In the genomic region with DNA sequence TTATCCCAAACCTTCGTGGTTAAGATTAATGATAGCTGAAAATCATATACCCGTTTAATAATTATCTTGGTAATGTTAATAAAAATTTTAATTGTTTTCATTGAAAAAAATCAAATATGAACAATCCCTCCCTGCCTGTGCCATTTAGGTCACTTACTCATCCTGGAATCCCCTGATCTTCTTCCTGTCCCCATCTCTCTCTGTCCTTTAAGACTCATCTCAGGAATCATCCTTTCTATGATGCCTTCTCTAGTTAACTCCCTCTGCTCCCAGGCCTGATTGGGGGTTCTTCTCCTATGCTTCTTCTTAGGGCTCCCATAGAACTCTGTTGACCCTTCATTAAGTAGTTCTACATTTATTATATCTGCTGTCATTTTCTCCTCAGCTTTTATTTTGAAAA, we compare ENCODE assay signal across 23 cellular contexts.
DNase-seq lines count a peak whose midpoint lies in the region; ATAC-seq and TF ChIP-seq lines count a peak whose summit lies in the region.
"Had no signal": no experiment of that assay in that cellular context is flagged by ENCODE, and none has a peak within 500 bp of the region (broad histone marks: within the 10 kb centered on the region; RNA-seq: fewer than 3 reads in every experiment).

No MANE protein-coding gene starts in this region.

- peaks cover 13% of the 10 kb centered on the region for H3K9me1 ChIP-seq in IMR-90 (ENCODE audit: insufficient read depth, low read length)

- CTCF ChIA-PET in IMR-90 (lab: Yijun Ruan, JAX): interaction anchor here (0.8 to 1.3 kb wide), 2 partner anchors 12 to 38 kb away, joined by 3 to 4 read pairs; no protein-coding TSS in a partner anchor
- CTCF ChIA-PET in HEK293T (lab: Yijun Ruan, JAX): interaction anchor here (1.0 kb wide), 1 partner anchor 55 kb away, joined by 4 read pairs; no protein-coding TSS in a partner anchor

- H2BK15ac ChIP-seq in IMR-90 (ENCODE audit: low read depth, low read length): no peak overlapping the region

- ATAC-seq in IMR-90 (ENCODE audit: low read depth) (no peak), psoas muscle (peak in 3 of 4 donors; percentile 15 to 46 (median 32)), GM18505 (IDR thresholded peaks at IDR 0.05; ENCODE audit: unreplicated experiment) (no peak)
- ATAC-seq in activated naive CD8-positive, alpha-beta T cell treated with anti-CD3 and anti-CD28 coated beads, Interleukin-2, amount 50 U/mL, for 24 hours: peak; percentile 61
- ATAC-seq: heart left ventricle, upper lobe of right lung had no signal

- peaks cover 49% of the 10 kb centered on the region for H4K20me1 ChIP-seq in IMR-90 (ENCODE audit: insufficient read depth, low read length)

- H3K18ac ChIP-seq in IMR-90 (ENCODE audit: low read depth, low read length): no peak overlapping the region

- peaks cover 11% of the 10 kb centered on the region; the same call in 1 of the 2 replicates for H3K4me1 ChIP-seq in IMR-90 (ENCODE audit: control insufficient read depth, insufficient read depth, low read length)
- peaks cover 96% of the 10 kb centered on the region for H3K4me1 ChIP-seq in psoas muscle
- H3K4me1 ChIP-seq in thyroid gland: peaks cover 0 to 15% of the 10 kb centered on the region in 2 donors

- H2AK9ac ChIP-seq in IMR-90 (replicated peaks; ENCODE audit: low read depth, low read length, poor library complexity): no peak overlapping the region

- TF ChIP-seq CTCF in IMR-90 (conservative IDR thresholded peaks at IDR 0.05; ENCODE audit: low read depth, low read length) (no peak), psoas muscle (IDR thresholded peaks at IDR 0.05) (no peak), thyroid gland (IDR thresholded peaks at IDR 0.05) (no peak)

- H4K5ac ChIP-seq in IMR-90 (ENCODE audit: low read depth, low read length): 0 out of 2 replicates have a peak overlapping the region, but pooled peaks have one; percentile 52

- peaks cover 48% of the 10 kb centered on the region for H3K36me3 Mint-ChIP-seq in activated naive CD8-positive, alpha-beta T cell treated with anti-CD3 and anti-CD28 coated beads, Interleukin-2, amount 50 U/mL, for 24 hours (ENCODE audit: low read depth)
- H3K36me3 Mint-ChIP-seq: neural progenitor cell had no signal

- H3K4me2 ChIP-seq in IMR-90 (ENCODE audit: low read depth, low read length): no peak overlapping the region
- H3K4me2 ChIP-seq: neural progenitor cell had no signal

- peak overlapping the region; percentile 52 for H3K27ac Mint-ChIP-seq in activated naive CD8-positive, alpha-beta T cell treated with anti-CD3 and anti-CD28 coated beads, Interleukin-2, amount 50 U/mL, for 24 hours
- H3K27ac Mint-ChIP-seq: neural progenitor cell; T-helper 1 cell treated with Interleukin-12 subunit alpha and Interleukin-12 subunit beta and Interleukin-4 antibody, amounts not matched to agents 30 μg/mL and 1 μg/mL, for 36 hours had no signal

- H3K36me3 ChIP-seq in IMR-90 (ENCODE audit: control insufficient read depth, insufficient read depth, low read length): 0 out of 2 replicates have a peak, but pooled peaks cover 2% of the 10 kb centered on the region
- no peaks in the 10 kb centered on the region for H3K36me3 ChIP-seq in psoas muscle (ENCODE audit: insufficient read depth in 1 of 2, low read depth in 1 of 2)
- no peaks in the 10 kb centered on the region for H3K36me3 ChIP-seq in thyroid gland
- H3K36me3 ChIP-seq: adrenal gland, neural progenitor cell, upper lobe of right lung had no signal

- 0 out of 2 replicates have a peak overlapping the region, but pooled peaks have one; percentile 10 for H3K23ac ChIP-seq in IMR-90 (ENCODE audit: low read depth, low read length)

- H2BK5ac ChIP-seq in IMR-90 (ENCODE audit: low read depth, low read length, poor library complexity, severe bottlenecking): no peak overlapping the region

- no peak for TF ChIP-seq RAD21 in IMR-90 (IDR thresholded peaks at IDR 0.05; ENCODE audit: low read length)

- H3K9me3 ChIP-seq in IMR-90 (ENCODE audit: control insufficient read depth, insufficient read depth, low read length) (no peaks in the 10 kb centered on the region), psoas muscle (no peaks in the 10 kb centered on the region), thyroid gland (no peaks in the 10 kb centered on the region)
- H3K9me3 ChIP-seq: adrenal gland, heart left ventricle, upper lobe of right lung had no signal

- H3K4me1 Mint-ChIP-seq in activated naive CD8-positive, alpha-beta T cell treated with anti-CD3 and anti-CD28 coated beads, Interleukin-2, amount 50 U/mL, for 24 hours: peaks cover 79% of the 10 kb centered on the region

- TF ChIP-seq POLR2A in IMR-90 (IDR thresholded peaks at IDR 0.05; ENCODE audit: low read depth, low read length): no peak
- TF ChIP-seq POLR2A in GM18505 (IDR thresholded peaks at IDR 0.05; ENCODE audit: borderline replicate concordance, extremely low read depth, insufficient read depth, insufficient read length): no peak
- TF ChIP-seq POLR2A in thyroid gland (IDR thresholded peaks at IDR 0.05): no peak

- H2AK5ac ChIP-seq in IMR-90 (ENCODE audit: low read depth, low read length): no peak overlapping the region

- H3K27me3 Mint-ChIP-seq in activated naive CD8-positive, alpha-beta T cell treated with anti-CD3 and anti-CD28 coated beads, Interleukin-2, amount 50 U/mL, for 24 hours: no peaks in the 10 kb centered on the region

- H3K79me1 ChIP-seq in IMR-90 (ENCODE audit: low read depth in 1 of 2, low read length in 2 of 2): peaks cover 12 to 63% of the 10 kb centered on the region in 2 experiments; a peak in 3 of 4 replicates

- H3K9me3 Mint-ChIP-seq in activated naive CD8-positive, alpha-beta T cell treated with anti-CD3 and anti-CD28 coated beads, Interleukin-2, amount 50 U/mL, for 24 hours: no peaks in the 10 kb centered on the region
- H3K9me3 Mint-ChIP-seq: neural progenitor cell; T-helper 1 cell treated with Interleukin-12 subunit alpha and Interleukin-12 subunit beta and Interleukin-4 antibody, amounts not matched to agents 30 μg/mL and 1 μg/mL, for 36 hours had no signal

- H3K27ac ChIP-seq in IMR-90 (ENCODE audit: insufficient read depth, low read length) (no peak overlapping the region), psoas muscle (peak overlapping the region; percentile 82), thyroid gland (no peak overlapping the region)
- H3K27ac ChIP-seq: adrenal gland, C4-2B, neural progenitor cell, upper lobe of right lung had no signal

- H3K56ac ChIP-seq in IMR-90 (ENCODE audit: extremely low read depth, insufficient read depth, low read length): no peak overlapping the region

- H3K4me3 ChIP-seq in IMR-90 (ENCODE audit: insufficient read depth, low read depth, low read length) (no peak overlapping the region), psoas muscle (no peak overlapping the region), thyroid gland (replicated peaks in 1 of 3) (no peak overlapping the region)
- H3K4me3 ChIP-seq: adrenal gland, heart left ventricle, neural progenitor cell, upper lobe of right lung had no signal

- intact Hi-C loops in IMR-90 (cut with micrococcal nuclease): no loop called here
- intact Hi-C loops in psoas muscle (cut with DNase I): no loop called here
- intact Hi-C loops in thyroid gland (cut with DNase I): no loop called here

- no peak overlapping the region for H3K4ac ChIP-seq in IMR-90 (ENCODE audit: low read depth, low read length)

- no TSS peak for BruUV-seq in IMR-90 (replicated peaks; lab: Mats Ljungman, UMichigan)

- in situ Hi-C loops in IMR-90 (cut with MboI; ENCODE audit: low sequenced_read_pairs): no loop called here

- WGBS in IMR-90 (ENCODE audit: extremely low coverage in 2 of 2, insufficient read length in 1 of 2), 2 experiments: no CpG with 5 or more reads among the region's 2 CpGs
- WGBS in psoas muscle, 3 donors: 67 to 85% (median 70%) methylated on average over 2 of the region's 2 CpGs
- WGBS in thyroid gland, 2 donors: 84 to 86% methylated on average over 2 of the region's 2 CpGs

- H2BK20ac ChIP-seq in IMR-90 (ENCODE audit: low read depth, low read length): no peak overlapping the region

- POLR2A ChIA-PET in IMR-90 (lab: Charles Lee; ENCODE audit: unreplicated experiment): no interaction called here
- POLR2A ChIA-PET in HEK293T (lab: Yijun Ruan, JAX): interaction anchor here (0.9 kb wide), 1 partner anchor 62 kb away, joined by 3 read pairs; no protein-coding TSS in a partner anchor

- H4K8ac ChIP-seq in IMR-90 (ENCODE audit: low read depth in 2 of 2, low read length in 2 of 2): no peak overlapping the region

- dilution Hi-C loops in IMR-90 (cut with HindIII; ENCODE audit: low sequenced_read_pairs, unreplicated experiment): no loop called here

- H3K27me3 ChIP-seq in IMR-90 (ENCODE audit: control insufficient read depth, insufficient read depth, low read length): no peaks in the 10 kb centered on the region
- no peaks in the 10 kb centered on the region for H3K27me3 ChIP-seq in psoas muscle (ENCODE audit: insufficient read depth in 3 of 3, low read length in 2 of 3)
- no peaks in the 10 kb centered on the region for H3K27me3 ChIP-seq in thyroid gland
- H3K27me3 ChIP-seq: adrenal gland, heart left ventricle, neural progenitor cell, upper lobe of right lung had no signal

- no peak overlapping the region for H4K91ac ChIP-seq in IMR-90 (ENCODE audit: insufficient read depth, low read depth, low read length)

- no peak overlapping the region for H2BK120ac ChIP-seq in IMR-90 (ENCODE audit: low read depth, low read length)

- peak; percentile 15 for DNase-seq in NCI-H82 (lab: John Stamatoyannopoulos, UW)
- no peak for DNase-seq in NCI-H82 treated with DMSO at 0.1 percent for 48 hours (lab: John Stamatoyannopoulos, UW; ENCODE audit: unreplicated experiment)
- no peak for DNase-seq in IMR-90
- no peak for DNase-seq in activated naive CD8-positive, alpha-beta T cell treated with anti-CD3 and anti-CD28 coated beads, Interleukin-2, amount 50 U/mL, for 24 hours
- DNase-seq in psoas muscle: no peak
- no peak for DNase-seq in HEK293T (ENCODE audit: extremely low spot score)
- no peak for DNase-seq in thyroid gland
- DNase-seq: activated CD8-positive, alpha-beta memory T cell treated with anti-CD3 and anti-CD28 coated beads, Interleukin-2, amount 50 U/mL, for 48 hours; adrenal gland; caudate nucleus; effector CD8-positive, alpha-beta T cell; heart left ventricle; kidney; mesendoderm; MM.1S; NCI-H1694 treated with DMSO at 0.1 percent for 48 hours; NCI-H446; SHP77; upper lobe of right lung had no signal

- H2AFZ ChIP-seq in IMR-90 (replicated peaks; ENCODE audit: low read length, poor library complexity): no peak overlapping the region
- H2AFZ ChIP-seq: neural progenitor cell had no signal

- peak overlapping the region; percentile 1 for H3K4me3 Mint-ChIP-seq in activated naive CD8-positive, alpha-beta T cell treated with anti-CD3 and anti-CD28 coated beads, Interleukin-2, amount 50 U/mL, for 24 hours
- H3K4me3 Mint-ChIP-seq: neural progenitor cell; T-helper 1 cell treated with Interleukin-12 subunit alpha and Interleukin-12 subunit beta and Interleukin-4 antibody, amounts not matched to agents 30 μg/mL and 1 μg/mL, for 36 hours had no signal

- H3K14ac ChIP-seq in IMR-90 (replicated peaks; ENCODE audit: low read depth, low read length): no peak overlapping the region

- no peak overlapping the region for H3K9ac ChIP-seq in IMR-90 (ENCODE audit: low read depth, low read length)
- H3K9ac ChIP-seq: neural progenitor cell had no signal

TF ChIP-seq in IMR-90, 13 proteins besides CTCF, POLR2A, EP300 and RAD21 (continues in another document):
- TF ChIP-seq SMC3 (IDR thresholded peaks at IDR 0.05; ENCODE audit: low read depth, low read length): no peak

TF ChIP-seq in HEK293T, 16 proteins besides CTCF, POLR2A, EP300 and RAD21 (continues in another document):
- no peak for TF ChIP-seq SP1 (IDR thresholded peaks at IDR 0.05)

Comparison
In these comparisons a context has a peak if more than half of its experiments do, and no peak if none do; other contexts are left out.
1. ATAC-seq: peak in activated naive CD8-positive, alpha-beta T cell treated with anti-CD3 and anti-CD28 coated beads, Interleukin-2, amount 50 U/mL, for 24 hours (single experiment) and psoas muscle (3 of 4); none in IMR-90 (single experiment) and GM18505 (single experiment).